ENCODE assay signal across 13 cellular contexts in genomic region chr19:54179262-54179587, GRCh38.
"Had no signal": no experiment of that assay in that cellular context is flagged by ENCODE, and none has a peak within 500 bp of the region (broad histone marks: within the 10 kb centered on the region; RNA-seq: fewer than 3 reads in every experiment).

No MANE protein-coding gene starts in this region.

- H3K4me1 ChIP-seq: heart left ventricle, left lung, right atrium auricular region, tibial nerve had no signal

- DNase-seq: activated CD4-positive, alpha-beta T cell treated with anti-CD3 and anti-CD28 coated beads, Interleukin-2, amount 50 U/mL, for 4 hours; activated effector memory CD4-positive, alpha-beta T cell treated with Interleukin-2 at 50 U/mL for 16 hours; foreskin fibroblast; heart left ventricle; T-helper 2 cell had no signal

- H3K9me3 Mint-ChIP-seq: activated naive CD4-positive, alpha-beta T cell treated with anti-CD3 and anti-CD28 coated beads, Interleukin-2, amount 50 U/mL, for 24 hours; dendritic cell treated with granulocyte-macrophage colony-stimulating factor and Interleukin-4, amounts not matched to agents 40 ng/mL and 50 ng/mL, for 4 days; memory B cell; stimulated activated effector memory CD8-positive, alpha-beta T cell treated with anti-CD3 and anti-CD28 coated beads, Interleukin-12 subunit alpha, Interleukin-12 subunit beta, amount 100 ng/mL, for 72 hours had no signal

- H3K27ac Mint-ChIP-seq: activated naive CD4-positive, alpha-beta T cell treated with anti-CD3 and anti-CD28 coated beads, Interleukin-2, amount 50 U/mL, for 24 hours; dendritic cell treated with granulocyte-macrophage colony-stimulating factor and Interleukin-4, amounts not matched to agents 40 ng/mL and 50 ng/mL, for 4 days; memory B cell; stimulated activated effector memory CD8-positive, alpha-beta T cell treated with anti-CD3 and anti-CD28 coated beads, Interleukin-12 subunit alpha, Interleukin-12 subunit beta, amount 100 ng/mL, for 72 hours had no signal

- H3K27me3 Mint-ChIP-seq: activated naive CD4-positive, alpha-beta T cell treated with anti-CD3 and anti-CD28 coated beads, Interleukin-2, amount 50 U/mL, for 24 hours; dendritic cell treated with granulocyte-macrophage colony-stimulating factor and Interleukin-4, amounts not matched to agents 40 ng/mL and 50 ng/mL, for 4 days; memory B cell had no signal

- H3K4me3 Mint-ChIP-seq: activated naive CD4-positive, alpha-beta T cell treated with anti-CD3 and anti-CD28 coated beads, Interleukin-2, amount 50 U/mL, for 24 hours; dendritic cell treated with granulocyte-macrophage colony-stimulating factor and Interleukin-4, amounts not matched to agents 40 ng/mL and 50 ng/mL, for 4 days; memory B cell; stimulated activated effector memory CD8-positive, alpha-beta T cell treated with anti-CD3 and anti-CD28 coated beads, Interleukin-12 subunit alpha, Interleukin-12 subunit beta, amount 100 ng/mL, for 72 hours had no signal

- H3K27ac ChIP-seq: heart left ventricle, left lung, right atrium auricular region, tibial nerve had no signal

- H3K36me3 ChIP-seq: right atrium auricular region had no signal

- H3K4me1 Mint-ChIP-seq: activated naive CD4-positive, alpha-beta T cell treated with anti-CD3 and anti-CD28 coated beads, Interleukin-2, amount 50 U/mL, for 24 hours; stimulated activated effector memory CD8-positive, alpha-beta T cell treated with anti-CD3 and anti-CD28 coated beads, Interleukin-12 subunit alpha, Interleukin-12 subunit beta, amount 100 ng/mL, for 72 hours had no signal

- H3K4me3 ChIP-seq: heart left ventricle, left lung, right atrium auricular region, smooth muscle cell, tibial nerve had no signal

- H3K9me3 ChIP-seq: heart left ventricle, left lung, right atrium auricular region, tibial nerve had no signal

- H3K27me3 ChIP-seq: heart left ventricle, left lung, right atrium auricular region, tibial nerve had no signal

- H3K4me2 ChIP-seq: smooth muscle cell had no signal
